ENCODE assay signal across 29 cellular contexts in genomic region chr16:77394699-77395098, GRCh38. TPM values are rescaled to one million over a fixed set of nuclear protein-coding genes. Genes with fewer than 3 reads are reported as not detected.
"Had no signal": no experiment of that assay in that cellular context is flagged by ENCODE, and none has a peak within 500 bp of the region (broad histone marks: within the 10 kb centered on the region; RNA-seq: fewer than 3 reads in every experiment).

No MANE protein-coding gene starts in this region.

- H3K27me3 ChIP-seq: ascending aorta, cardiac muscle cell had no signal

- H3K4me1 ChIP-seq: ascending aorta had no signal

- ATAC-seq: activated CD8-positive, alpha-beta T cell treated with anti-CD3 and anti-CD28 coated beads for 36 hours; activated naive CD8-positive, alpha-beta T cell treated with anti-CD3 and anti-CD28 coated beads, Interleukin-2, amount 50 U/mL, for 24 hours; activated T-cell treated with anti-CD3 and anti-CD28 coated beads, Interleukin-2, amount 50 U/mL, for 4 hours; activated T-cell treated with anti-CD3 and anti-CD28 coated beads, Interleukin-2, amount 50 U/mL, for 72 hours; activated T-helper 17 cell treated with anti-CD3 and anti-CD28 coated beads, Interleukin-2, amount 50 U/mL, for 72 hours had no signal

- H3K9me3 ChIP-seq: ascending aorta had no signal

- H3K4me3 ChIP-seq: ascending aorta, cardiac muscle cell had no signal

- DNase-seq: activated B cell treated with CpG ODN at 0.5 μM for 24 hours; activated CD4-positive, alpha-beta memory T cell treated with anti-CD3 and anti-CD28 coated beads for 36 hours; activated CD4-positive, alpha-beta T cell treated with anti-CD3 and anti-CD28 coated beads for 4 hours; activated CD4-positive, alpha-beta T cell treated with anti-CD3 and anti-CD28 coated beads, Interleukin-2, amount 10 ng/mL, durations not matched to agents 24 days and 14 days; activated CD4-positive, alpha-beta T cell treated with anti-CD3 and anti-CD28 coated beads, Interleukin-2, amount 50 U/mL, for 1 hour; activated CD4-positive, alpha-beta T cell treated with anti-CD3 and anti-CD28 coated beads, Interleukin-2, amount 50 U/mL, for 4 hours; activated CD4-positive, CD25-positive, alpha-beta regulatory T cell treated with anti-CD3 and anti-CD28 coated beads, Interleukin-2, amount 50 U/mL, for 72 hours; activated CD8-positive, alpha-beta memory T cell treated with anti-CD3 and anti-CD28 coated beads, Interleukin-2, amount 50 U/mL, for 4 hours; activated CD8-positive, alpha-beta T cell treated with anti-CD3 and anti-CD28 coated beads for 36 hours; activated gamma-delta T cell; activated naive CD4-positive, alpha-beta T cell treated with anti-CD3 and anti-CD28 coated beads, Interleukin-2, amount 10 ng/mL, durations not matched to agents 7 days and 5 days; activated naive CD4-positive, alpha-beta T cell treated with Interleukin-2 at 50 U/mL for 16 hours; activated naive CD8-positive, alpha-beta T cell treated with anti-CD3 and anti-CD28 coated beads, Interleukin-2, amount 10 ng/mL, durations not matched to agents 7 days and 5 days; activated naive CD8-positive, alpha-beta T cell treated with anti-CD3 and anti-CD28 coated beads, Interleukin-2, amount 50 U/mL, for 24 hours; activated T-cell treated with anti-CD3 and anti-CD28 coated beads for 4 hours; activated T-cell treated with anti-CD3 and anti-CD28 coated beads, Interleukin-2, amount 50 U/mL, for 1 hour; activated T-cell treated with anti-CD3 and anti-CD28 coated beads, Interleukin-2, amount 50 U/mL, for 4 hours; activated T-cell treated with anti-CD3 and anti-CD28 coated beads, Interleukin-2, amount 50 U/mL, for 72 hours; amygdala; anterior cingulate cortex; T-helper 1 cell; T-helper 2 cell; T-helper 9 cell had no signal

- H3K36me3 ChIP-seq: ascending aorta, cardiac muscle cell had no signal

- H3K27ac ChIP-seq: ascending aorta, cardiac muscle cell, VCaP had no signal

RNA-seq across cellular contexts. Expression of gene ADAMTS18, which starts 40.1 kb away (rescaled TPM):
- total RNA-seq: activated B cell treated with CpG ODN at 0.5 μM for 24 hours; activated CD4-positive, alpha-beta memory T cell treated with anti-CD3 and anti-CD28 coated beads for 36 hours; activated CD4-positive, alpha-beta T cell treated with anti-CD3 and anti-CD28 coated beads, Interleukin-2, amount 10 ng/mL, durations not matched to agents 24 days and 14 days; activated CD8-positive, alpha-beta memory T cell treated with anti-CD3 and anti-CD28 coated beads for 36 hours; activated CD8-positive, alpha-beta T cell treated with anti-CD3 and anti-CD28 coated beads for 36 hours; activated naive CD8-positive, alpha-beta T cell treated with anti-CD3 and anti-CD28 coated beads, Interleukin-2, amount 10 ng/mL, durations not matched to agents 7 days and 5 days; activated T-cell treated with anti-CD3 and anti-CD28 coated beads, Interleukin-2, amount 50 U/mL, for 4 hours; activated T-cell treated with anti-CD3 and anti-CD28 coated beads, Interleukin-2, amount 50 U/mL, for 72 hours; activated T-helper 17 cell treated with anti-CD3 and anti-CD28 coated beads, Interleukin-2, amount 50 U/mL, for 72 hours; ascending aorta; bronchial epithelial cell had no signal
- polyA plus RNA-seq: cardiac muscle cell had no signal
